ENCODE assay signal across 8 cellular contexts in the genomic region with DNA sequence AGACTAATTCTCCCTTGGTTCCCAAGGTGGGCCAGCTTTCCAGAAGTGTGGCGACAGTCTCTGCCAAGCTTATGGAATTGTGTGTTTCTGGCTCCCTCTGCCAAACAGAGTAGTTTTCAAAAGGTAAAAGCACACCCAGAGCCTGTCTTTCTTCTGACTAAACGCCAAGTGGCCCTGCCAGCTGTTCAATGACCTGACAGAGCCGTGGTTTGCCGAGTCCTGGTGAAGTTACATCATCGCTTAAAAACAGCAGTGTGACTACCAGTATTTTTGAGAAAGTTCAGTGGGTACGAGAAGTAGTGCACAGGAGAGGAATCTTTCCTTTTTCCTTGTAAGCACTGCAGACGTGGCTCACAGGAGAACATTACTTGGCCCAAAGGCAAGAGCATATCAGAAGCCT. TPM values are rescaled to one million over a fixed set of nuclear protein-coding genes. Genes with fewer than 3 reads are reported as not detected.
DNase-seq lines count a peak whose midpoint lies in the region; ATAC-seq and TF ChIP-seq lines count a peak whose summit lies in the region.

No MANE protein-coding gene starts in this region.

- WGBS in SK-N-SH (ENCODE audit: low lambda C conversion rate), result 83% methylated on average over 6 of the region's 7 CpGs
- WGBS in ovary, 3 donors, result 12 to 23% (median 15%) methylated on average over 7 of the region's 7 CpGs

- POLR2A ChIA-PET in SK-N-SH (lab: Yijun Ruan, JAX), result no interaction called here

- H3K4me3 ChIP-seq in SK-N-SH (ENCODE audit: low read depth in 2 of 2, low read length in 1 of 2) (no peak overlapping the region), RWPE2 (ENCODE audit: severe bottlenecking) (peak overlapping the region; percentile 88), ovary (no peak overlapping the region)

- no peak overlapping the region for H2AFZ ChIP-seq in SK-N-SH (ENCODE audit: low read depth)

- peaks cover 24% of the 10 kb centered on the region; the same call in 1 of the 2 replicates for H3K79me2 ChIP-seq in SK-N-SH (ENCODE audit: insufficient read depth)

- TF ChIP-seq EP300 in SK-N-SH (IDR thresholded peaks at IDR 0.05; ENCODE audit: borderline replicate concordance in 1 of 2, low read depth in 1 of 2, low read length in 1 of 2) (no peak), ovary (IDR thresholded peaks at IDR 0.05) (no peak)

- H3K27ac ChIP-seq in SK-N-SH (ENCODE audit: low read depth in 2 of 2, low read length in 1 of 2) (peak overlapping the region in 1 of 2 experiments; percentile 67; a peak in 1 of 4 replicates), RWPE2 (ENCODE audit: poor library complexity, severe bottlenecking) (peak overlapping the region; percentile 85), ovary (peak overlapping the region; percentile 88 to 90)

- intact Hi-C loops in ovary (cut with DNase I), result no loop called here

- no peak overlapping the region; the same call in 1 of the 2 replicates for H3K9ac ChIP-seq in SK-N-SH

- H4K20me1 ChIP-seq in SK-N-SH (ENCODE audit: insufficient read depth), result peaks cover 15% of the 10 kb centered on the region; the same call in 1 of the 2 replicates

- H3K9me3 ChIP-seq in SK-N-SH, result no peaks in the 10 kb centered on the region
- H3K9me3 ChIP-seq in RWPE2 (ENCODE audit: severe bottlenecking), result no peaks in the 10 kb centered on the region
- no peaks in the 10 kb centered on the region for H3K9me3 ChIP-seq in ovary

- H3K4me2 ChIP-seq in SK-N-SH, result 0 out of 2 replicates have a peak overlapping the region, but pooled peaks have one; percentile 95

- TF ChIP-seq POLR2A in ovary (IDR thresholded peaks at IDR 0.05), result no peak

- no peak for TF ChIP-seq RAD21 in SK-N-SH (IDR thresholded peaks at IDR 0.05; ENCODE audit: low read length)

- DNase-seq in SK-N-SH (no peak), RWPE2 (ENCODE audit: low spot score) (no peak), fibroblast of gingiva (ENCODE audit: low read depth) (peak; percentile 67), ovary (peak; percentile 66 to 82 (median 78))
- no peak for DNase-seq in effector CD4-positive, alpha-beta T cell

- H3K4me1 ChIP-seq in SK-N-SH (ENCODE audit: control insufficient read depth in 1 of 2, insufficient read depth in 2 of 2, low read depth in 1 of 2, low read length in 1 of 2) (peaks cover 8 to 15% of the 10 kb centered on the region in 2 experiments; a peak in 3 of 4 replicates), RWPE2 (ENCODE audit: insufficient read depth, poor library complexity, severe bottlenecking) (peaks cover 44% of the 10 kb centered on the region), ovary (ENCODE audit: insufficient read depth) (peaks cover 10% of the 10 kb centered on the region)

- no peak for ATAC-seq in SK-N-SH treated with all-trans-retinoic acid at 6 μM for 48 hours
- ATAC-seq in RWPE2 (ENCODE audit: low read depth), result no peak
- no peak for ATAC-seq in HG03095 (IDR thresholded peaks at IDR 0.05; ENCODE audit: unreplicated experiment)
- ATAC-seq in GM21360 (IDR thresholded peaks at IDR 0.05; ENCODE audit: unreplicated experiment), result no peak

- CTCF ChIA-PET in SK-N-SH (lab: Yijun Ruan, JAX), result interaction anchor here (1.0 to 5.7 kb wide), 6 partner anchors 8 to 31 kb away, joined by 3 to 28 read pairs (median 8); no protein-coding TSS in a partner anchor

- H3K27me3 ChIP-seq in SK-N-SH (ENCODE audit: insufficient read depth) (no peaks in the 10 kb centered on the region), RWPE2 (ENCODE audit: insufficient read depth, poor library complexity, severe bottlenecking) (no peaks in the 10 kb centered on the region), ovary (no peaks in the 10 kb centered on the region)

- H3F3A ChIP-seq in SK-N-SH (replicated peaks; ENCODE audit: insufficient read depth), result no peaks in the 10 kb centered on the region

- no peaks in the 10 kb centered on the region for H3K9me2 ChIP-seq in SK-N-SH

- no peaks in the 10 kb centered on the region for H3K36me3 ChIP-seq in SK-N-SH (replicated peaks in 1 of 2; ENCODE audit: control insufficient read depth in 1 of 2, insufficient read depth in 2 of 2, low read length in 1 of 2)
- H3K36me3 ChIP-seq in RWPE2 (ENCODE audit: low read depth), result no peaks in the 10 kb centered on the region
- H3K36me3 ChIP-seq in ovary, result no peaks in the 10 kb centered on the region

- TF ChIP-seq CTCF in SK-N-SH (IDR thresholded peaks at IDR 0.05) (no peak), RWPE2 (IDR thresholded peaks at IDR 0.05; ENCODE audit: poor library complexity, severe bottlenecking) (no peak), ovary (IDR thresholded peaks at IDR 0.05) (no peak)

TF ChIP-seq in SK-N-SH, 30 proteins besides CTCF, POLR2A, EP300 and RAD21 (continues in another document):
- TF ChIP-seq SMC3 (IDR thresholded peaks at IDR 0.05; ENCODE audit: low read depth, low read length) (no peak), YY1 (IDR thresholded peaks at IDR 0.05; ENCODE audit: low read depth) (no peak), CHD2 (IDR thresholded peaks at IDR 0.05; ENCODE audit: low read length, partially characterized antibody) (no peak), POLR2AphosphoS5 (IDR thresholded peaks at IDR 0.05; ENCODE audit: low read depth, low read length) (no peak), TCF12 (IDR thresholded peaks at IDR 0.05) (no peak)
- TF ChIP-seq, protein P1, sequence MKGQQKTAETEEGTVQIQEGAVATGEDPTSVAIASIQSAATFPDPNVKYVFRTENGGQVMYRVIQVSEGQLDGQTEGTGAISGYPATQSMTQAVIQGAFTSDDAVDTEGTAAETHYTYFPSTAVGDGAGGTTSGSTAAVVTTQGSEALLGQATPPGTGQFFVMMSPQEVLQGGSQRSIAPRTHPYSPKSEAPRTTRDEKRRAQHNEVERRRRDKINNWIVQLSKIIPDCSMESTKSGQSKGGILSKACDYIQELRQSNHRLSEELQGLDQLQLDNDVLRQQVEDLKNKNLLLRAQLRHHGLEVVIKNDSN (IDR thresholded peaks at IDR 0.05; ENCODE audit: borderline replicate concordance, low read depth), result no peak
- TF ChIP-seq, protein P2, sequence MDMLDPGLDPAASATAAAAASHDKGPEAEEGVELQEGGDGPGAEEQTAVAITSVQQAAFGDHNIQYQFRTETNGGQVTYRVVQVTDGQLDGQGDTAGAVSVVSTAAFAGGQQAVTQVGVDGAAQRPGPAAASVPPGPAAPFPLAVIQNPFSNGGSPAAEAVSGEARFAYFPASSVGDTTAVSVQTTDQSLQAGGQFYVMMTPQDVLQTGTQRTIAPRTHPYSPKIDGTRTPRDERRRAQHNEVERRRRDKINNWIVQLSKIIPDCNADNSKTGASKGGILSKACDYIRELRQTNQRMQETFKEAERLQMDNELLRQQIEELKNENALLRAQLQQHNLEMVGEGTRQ (IDR thresholded peaks at IDR 0.05; ENCODE audit: borderline replicate concordance, low read depth, low read length), result no peak

TF ChIP-seq in SK-N-SH treated with all-trans-retinoic acid at 6 μM for 48 hours, 23 proteins besides CTCF, POLR2A, EP300 and RAD21 (continues in another document):
- TF ChIP-seq PPARA (CRISPR knock-in tag; IDR thresholded peaks at IDR 0.05; ENCODE audit: borderline replicate concordance) (no peak), CSDC2 (CRISPR knock-in tag; IDR thresholded peaks at IDR 0.05) (no peak), TOX (CRISPR knock-in tag; IDR thresholded peaks at IDR 0.05; ENCODE audit: borderline replicate concordance) (no peak), ZFP3 (CRISPR knock-in tag; IDR thresholded peaks at IDR 0.05) (no peak), ZFP30 (CRISPR knock-in tag; IDR thresholded peaks at IDR 0.05) (no peak), ZC3H10 (CRISPR knock-in tag; IDR thresholded peaks at IDR 0.05) (no peak), ESRRG (CRISPR knock-in tag; IDR thresholded peaks at IDR 0.05) (no peak), OSR1 (CRISPR knock-in tag; IDR thresholded peaks at IDR 0.05) (no peak), ZNF70 (CRISPR knock-in tag; IDR thresholded peaks at IDR 0.05) (no peak)
- TF ChIP-seq, protein P3, sequence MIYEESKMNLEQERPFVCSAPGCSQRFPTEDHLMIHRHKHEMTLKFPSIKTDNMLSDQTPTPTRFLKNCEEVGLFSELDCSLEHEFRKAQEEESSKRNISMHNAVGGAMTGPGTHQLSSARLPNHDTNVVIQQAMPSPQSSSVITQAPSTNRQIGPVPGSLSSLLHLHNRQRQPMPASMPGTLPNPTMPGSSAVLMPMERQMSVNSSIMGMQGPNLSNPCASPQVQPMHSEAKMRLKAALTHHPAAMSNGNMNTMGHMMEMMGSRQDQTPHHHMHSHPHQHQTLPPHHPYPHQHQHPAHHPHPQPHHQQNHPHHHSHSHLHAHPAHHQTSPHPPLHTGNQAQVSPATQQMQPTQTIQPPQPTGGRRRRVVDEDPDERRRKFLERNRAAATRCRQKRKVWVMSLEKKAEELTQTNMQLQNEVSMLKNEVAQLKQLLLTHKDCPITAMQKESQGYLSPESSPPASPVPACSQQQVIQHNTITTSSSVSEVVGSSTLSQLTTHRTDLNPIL (CRISPR knock-in tag; IDR thresholded peaks at IDR 0.05; ENCODE audit: low read depth), result no peak
- TF ChIP-seq, protein P4, sequence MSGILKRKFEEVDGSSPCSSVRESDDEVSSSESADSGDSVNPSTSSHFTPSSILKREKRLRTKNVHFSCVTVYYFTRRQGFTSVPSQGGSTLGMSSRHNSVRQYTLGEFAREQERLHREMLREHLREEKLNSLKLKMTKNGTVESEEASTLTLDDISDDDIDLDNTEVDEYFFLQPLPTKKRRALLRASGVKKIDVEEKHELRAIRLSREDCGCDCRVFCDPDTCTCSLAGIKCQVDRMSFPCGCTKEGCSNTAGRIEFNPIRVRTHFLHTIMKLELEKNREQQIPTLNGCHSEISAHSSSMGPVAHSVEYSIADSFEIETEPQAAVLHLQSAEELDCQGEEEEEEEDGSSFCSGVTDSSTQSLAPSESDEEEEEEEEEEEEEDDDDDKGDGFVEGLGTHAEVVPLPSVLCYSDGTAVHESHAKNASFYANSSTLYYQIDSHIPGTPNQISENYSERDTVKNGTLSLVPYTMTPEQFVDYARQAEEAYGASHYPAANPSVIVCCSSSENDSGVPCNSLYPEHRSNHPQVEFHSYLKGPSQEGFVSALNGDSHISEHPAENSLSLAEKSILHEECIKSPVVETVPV (CRISPR knock-in tag; IDR thresholded peaks at IDR 0.05), result no peak

RNA-seq across cellular contexts. Expression of a gene that starts 1.9 kb away (rescaled TPM):
- polyA plus RNA-seq in SK-N-SH (2012; rRNA removed) (0.82 and 0.96 TPM in 2 replicates), ovary (1 to 10 TPM; 8.1 to 8.5 TPM)
- 0.50 and 0.71 TPM in 2 replicates for polyA plus RNA-seq in SK-N-SH (2012; cell fraction: cytosol; rRNA removed)
- polyA plus RNA-seq in SK-N-SH (2012; cell fraction: nucleus; rRNA removed), result 2.5 and 2.6 TPM in 2 replicates
- 10 to 100 TPM in 6 of 7 donors, 1 to 10 TPM in 1; 9.9 to 34.5 (median 27.4) TPM for total RNA-seq in ovary

RNA-seq across cellular contexts. Expression of a gene that starts 33.8 kb away (rescaled TPM):
- polyA plus RNA-seq in SK-N-SH (2012; rRNA removed) (9.7 and 15.0 TPM in 2 replicates), ovary (10 to 100 TPM in 1 of 2 donors, 1 to 10 TPM in 1; 8.5 to 17.0 TPM)
- 10.3 and 11.6 TPM in 2 replicates for polyA plus RNA-seq in SK-N-SH (2012; cell fraction: cytosol; rRNA removed)
- 11.8 and 14.0 TPM in 2 replicates for polyA plus RNA-seq in SK-N-SH (2012; cell fraction: nucleus; rRNA removed)
- total RNA-seq in ovary, result 10 to 100 TPM in 6 of 7 donors, 1 to 10 TPM in 1; 7.0 to 29.2 (median 19.9) TPM

RNA-seq across cellular contexts. Expression of a gene that starts 46.7 kb away (rescaled TPM):
- polyA plus RNA-seq in SK-N-SH (2012; rRNA removed), result 3.6 and 4.4 TPM in 2 replicates
- polyA plus RNA-seq in SK-N-SH (2012; cell fraction: cytosol; rRNA removed), result 2.3 and 3.6 TPM in 2 replicates
- polyA plus RNA-seq in SK-N-SH (2012; cell fraction: nucleus; rRNA removed), result 11.1 and 18.1 TPM in 2 replicates
- 10 to 100 TPM in 2 of 7 donors, 1 to 10 TPM in 5; 1.1 to 12.4 (median 3.1) TPM for total RNA-seq in ovary
- polyA plus RNA-seq in ovary, result 1 to 10 TPM in 1 of 2 donors, under 1 TPM in 1; 0.33 to 2.0 TPM

Comparison
In these comparisons a context has a peak if more than half of its experiments do, and no peak if none do; other contexts are left out.
1. DNase-seq: peak in fibroblast of gingiva (single experiment) and ovary (5 of 5); none in SK-N-SH (single experiment), RWPE2 (single experiment) and effector CD4-positive, alpha-beta T cell (single experiment).